ENCODE assay signal across 8 cellular contexts in genomic region chr21:32412162-32412997, GRCh38. TPM values are rescaled to one million over a fixed set of nuclear protein-coding genes. Genes with fewer than 3 reads are reported as not detected.
DNase-seq lines count a peak whose midpoint lies in the region; ATAC-seq and TF ChIP-seq lines count a peak whose summit lies in the region.

Gene EVA1C, plus strand, starts transcription at chr21:32412706. Its CDS starts 148 bp downstream, at chr21:32412854.

- H3K27ac ChIP-seq in left lung = peak within 1 kb of the TSS; percentile 96 to 98

- H3K9me3 ChIP-seq in left lung = no peaks in the 10 kb centered on the region

- H3K36me3 Mint-ChIP-seq in dendritic cell treated with granulocyte-macrophage colony-stimulating factor and Interleukin-4, amounts not matched to agents 40 ng/mL and 50 ng/mL, for 4 days (ENCODE audit: low read depth) = no peaks in the 10 kb centered on the region

- H3K9me3 Mint-ChIP-seq in dendritic cell treated with granulocyte-macrophage colony-stimulating factor and Interleukin-4, amounts not matched to agents 40 ng/mL and 50 ng/mL, for 4 days = no peaks in the 10 kb centered on the region

- peak within 1 kb of the TSS; percentile 89 for H3K4me3 Mint-ChIP-seq in dendritic cell treated with granulocyte-macrophage colony-stimulating factor and Interleukin-4, amounts not matched to agents 40 ng/mL and 50 ng/mL, for 4 days

- peaks cover 28% of the 10 kb centered on the region for H3K27me3 Mint-ChIP-seq in dendritic cell treated with granulocyte-macrophage colony-stimulating factor and Interleukin-4, amounts not matched to agents 40 ng/mL and 50 ng/mL, for 4 days

- no peak for TF ChIP-seq CTCF in left lung (IDR thresholded peaks at IDR 0.05)

- peak; percentile 57 for ATAC-seq in left lung
- no peak for ATAC-seq in HG03196 (IDR thresholded peaks at IDR 0.05; ENCODE audit: unreplicated experiment)
- ATAC-seq in GM18511 (IDR thresholded peaks at IDR 0.05; ENCODE audit: unreplicated experiment) = no peak

- intact Hi-C loops in dendritic cell treated with granulocyte-macrophage colony-stimulating factor and Interleukin-4, amounts not matched to agents 40 ng/mL and 50 ng/mL, for 4 days (cut with micrococcal nuclease) = loop anchor here (1.0 to 5.0 kb wide), 2 partner anchors 19 to 155 kb away; partner anchors contain the start of gene URB1
- intact Hi-C loops in left lung (cut with DNase I) = loop anchor here in 1 of 2 donors (10.0 kb wide), 1 partner anchor 72 kb away; no protein-coding TSS in a partner anchor

- H3K4me1 ChIP-seq in left lung = peaks cover 17 to 44% of the 10 kb centered on the region in 2 donors

- H3K36me3 ChIP-seq in left lung = no peaks in the 10 kb centered on the region

- peak; percentile 80 for DNase-seq in AG20443 (ENCODE audit: low spot score)
- DNase-seq in M059J (ENCODE audit: low read depth) = peak; percentile 60
- peak; percentile 49 to 55 for DNase-seq in activated CD4-positive, alpha-beta T cell treated with anti-CD3 and anti-CD28 coated beads, Interleukin-2, amount 50 U/mL, for 24 hours (ENCODE audit: low read depth in 1 of 2, low spot score in 1 of 2)
- DNase-seq in left lung = peak; percentile 55 to 88
- peak; percentile 58 for DNase-seq in stimulated activated CD4-positive, alpha-beta T cell treated with anti-CD3 and anti-CD28 coated beads, Interleukin-1b, Interleukin-23, amount 100 ng/mL, for 48 hours

- H3K27ac Mint-ChIP-seq in dendritic cell treated with granulocyte-macrophage colony-stimulating factor and Interleukin-4, amounts not matched to agents 40 ng/mL and 50 ng/mL, for 4 days = peak within 1 kb of the TSS; percentile 75

- H3K27me3 ChIP-seq in left lung = peaks cover 0 to 26% of the 10 kb centered on the region in 2 donors

- peaks cover 15% of the 10 kb centered on the region for H3K4me1 Mint-ChIP-seq in dendritic cell treated with granulocyte-macrophage colony-stimulating factor and Interleukin-4, amounts not matched to agents 40 ng/mL and 50 ng/mL, for 4 days (ENCODE audit: low read depth)

- peak within 1 kb of the TSS; percentile 74 to 75 for H3K4me3 ChIP-seq in left lung

RNA-seq across cellular contexts. Expression of gene EVA1C, which starts in this region (rescaled TPM):
- 8.1 and 10.4 TPM in 2 replicates for total RNA-seq in M059J (2014; rRNA removed; shearing (Covaris generic))
- total RNA-seq in left lung = 10 to 100 TPM; 21.8 to 29.8 TPM
